22 cellular contexts compared by ENCODE assay signal in genomic region chr3:43971486-43971885, GRCh38.
"Had no signal": no experiment of that assay in that cellular context is flagged by ENCODE, and none has a peak within 500 bp of the region (broad histone marks: within the 10 kb centered on the region; RNA-seq: fewer than 3 reads in every experiment).

No MANE protein-coding gene starts in this region.

- DNase-seq: Karpas-422, KBM-7, MG63, NCI-H1092, NCI-H1105 treated with DMSO at 0.1 percent for 48 hours, NCI-H1417 treated with DMSO at 0.1 percent for 48 hours, NCI-H146, NCI-H1694 treated with DMSO at 0.1 percent for 48 hours, NCI-H1930, NCI-H2081, NCI-H2171, NCI-H226, NCI-H446, NCI-H510A, NCI-H524 treated with DMSO at 0.1 percent for 48 hours, NCI-H69, NCI-H774, Right ventricle myocardium superior, RPMI8226, SIG-M5 had no signal

- H3K9me3 ChIP-seq: MG63, SJSA1 had no signal

- ATAC-seq: SK-N-SH treated with all-trans-retinoic acid at 6 μM for 48 hours had no signal

- H3K36me3 ChIP-seq: MG63, SJSA1 had no signal

- H3K27me3 ChIP-seq: MG63 had no signal

- H3K4me1 ChIP-seq: SJSA1 had no signal

- H3K4me3 ChIP-seq: MG63, SJSA1 had no signal

- H3K27ac ChIP-seq: SJSA1 had no signal
